1 cellular context compared by ENCODE assay signal in the genomic region with DNA sequence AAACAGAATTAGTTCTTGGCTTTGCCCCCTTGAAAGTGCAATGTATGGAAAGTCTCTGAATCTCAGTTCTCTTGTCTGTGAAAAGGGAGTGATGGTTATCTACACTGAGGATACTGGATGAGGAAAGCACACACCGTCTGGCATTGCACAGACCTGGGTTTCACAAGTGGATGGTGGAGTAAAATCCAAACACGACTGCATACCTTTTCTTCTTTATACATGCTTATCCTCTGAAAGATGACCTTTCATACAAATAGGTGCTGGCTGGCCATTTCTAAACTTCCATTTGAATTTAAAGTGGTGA.
TF ChIP-seq lines count a peak whose summit lies in the region.

No MANE protein-coding gene starts in this region.

TF ChIP-seq in SK-N-SH treated with all-trans-retinoic acid at 6 μM for 48 hours, 23 proteins besides CTCF, POLR2A, EP300 and RAD21 (continued from another document):
- TF ChIP-seq, protein P1, sequence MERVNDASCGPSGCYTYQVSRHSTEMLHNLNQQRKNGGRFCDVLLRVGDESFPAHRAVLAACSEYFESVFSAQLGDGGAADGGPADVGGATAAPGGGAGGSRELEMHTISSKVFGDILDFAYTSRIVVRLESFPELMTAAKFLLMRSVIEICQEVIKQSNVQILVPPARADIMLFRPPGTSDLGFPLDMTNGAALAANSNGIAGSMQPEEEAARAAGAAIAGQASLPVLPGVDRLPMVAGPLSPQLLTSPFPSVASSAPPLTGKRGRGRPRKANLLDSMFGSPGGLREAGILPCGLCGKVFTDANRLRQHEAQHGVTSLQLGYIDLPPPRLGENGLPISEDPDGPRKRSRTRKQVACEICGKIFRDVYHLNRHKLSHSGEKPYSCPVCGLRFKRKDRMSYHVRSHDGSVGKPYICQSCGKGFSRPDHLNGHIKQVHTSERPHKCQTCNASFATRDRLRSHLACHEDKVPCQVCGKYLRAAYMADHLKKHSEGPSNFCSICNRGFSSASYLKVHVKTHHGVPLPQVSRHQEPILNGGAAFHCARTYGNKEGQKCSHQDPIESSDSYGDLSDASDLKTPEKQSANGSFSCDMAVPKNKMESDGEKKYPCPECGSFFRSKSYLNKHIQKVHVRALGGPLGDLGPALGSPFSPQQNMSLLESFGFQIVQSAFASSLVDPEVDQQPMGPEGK (CRISPR knock-in tag; IDR thresholded peaks at IDR 0.05; ENCODE audit: borderline replicate concordance) = no peak
- TF ChIP-seq TOX (CRISPR knock-in tag; IDR thresholded peaks at IDR 0.05; ENCODE audit: borderline replicate concordance) (no peak), ZNF565 (CRISPR knock-in tag; conservative IDR thresholded peaks at IDR 0.05; ENCODE audit: low read depth) (no peak), CSDC2 (CRISPR knock-in tag; IDR thresholded peaks at IDR 0.05) (no peak)
